10 cellular contexts compared by ENCODE assay signal in the genomic region with DNA sequence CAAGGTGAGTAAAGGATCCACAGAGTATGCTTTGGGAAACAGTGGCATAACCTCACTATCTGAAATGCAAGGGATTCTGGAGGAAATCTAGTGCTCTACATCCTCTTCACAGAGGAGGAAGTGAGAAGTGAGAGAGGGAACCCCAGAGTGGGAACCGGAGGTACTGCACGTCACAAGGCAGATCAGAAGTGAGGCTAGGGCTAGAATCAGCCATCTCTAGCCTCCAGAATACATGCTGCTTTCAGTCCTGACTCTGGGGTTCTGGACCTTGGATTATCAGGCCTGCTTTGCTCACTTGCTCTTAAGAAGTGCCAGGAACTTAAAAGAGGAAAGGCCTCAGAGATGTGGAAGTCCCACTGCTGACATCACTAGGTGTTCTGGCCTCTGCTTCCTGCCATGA. TPM values are rescaled to one million over a fixed set of nuclear protein-coding genes. Genes with fewer than 3 reads are reported as not detected.
DNase-seq lines count a peak whose midpoint lies in the region; ATAC-seq, FAIRE-seq and TF ChIP-seq lines count a peak whose summit lies in the region.
"Had no signal": no experiment of that assay in that cellular context is flagged by ENCODE, and none has a peak within 500 bp of the region (broad histone marks: within the 10 kb centered on the region; RNA-seq: fewer than 3 reads in every experiment).

No MANE protein-coding gene starts in this region.

- no peak for TF ChIP-seq POLR2A in H54 (IDR thresholded peaks at IDR 0.05; ENCODE audit: low read depth, low read length)

- FAIRE-seq in H54 (lab: Jason Lieb, UNC), result no peak

- no peaks in the 10 kb centered on the region for H3K36me3 Mint-ChIP-seq in naive B cell

- peaks cover 0 to 10% (median 0%) of the 10 kb centered on the region in 7 donors for H3K9me3 Mint-ChIP-seq in naive B cell

- peaks cover 14 to 19% (median 17%) of the 10 kb centered on the region in 3 donors for H3K27me3 Mint-ChIP-seq in naive B cell

- peaks cover 2 to 6% (median 6%) of the 10 kb centered on the region in 3 donors for H3K4me1 Mint-ChIP-seq in naive B cell

- H3K4me3 Mint-ChIP-seq in naive B cell, result no peak overlapping the region

- DNase-seq in NAMALWA (ENCODE audit: low spot score), result peak; percentile 2
- DNase-seq in naive B cell, result no peak
- DNase-seq in H54 (ENCODE audit: insufficient read length, low spot score), result no peak
- DNase-seq in NCI-H748 (lab: John Stamatoyannopoulos, UW; ENCODE audit: unreplicated experiment), result no peak
- DNase-seq in NCI-H2196 (lab: John Stamatoyannopoulos, UW; ENCODE audit: unreplicated experiment), result no peak
- DNase-seq in stimulated activated CD4-positive, alpha-beta T cell treated with anti-CD3 and anti-CD28 coated beads, Interleukin-2, amount 100 ng/mL, for 48 hours, result no peak
- DNase-seq: NCI-H69; stimulated activated CD4-positive, alpha-beta T cell treated with anti-CD3 and anti-CD28 coated beads, Interleukin-12 subunit alpha, Interleukin-12 subunit beta, amount 100 ng/mL, for 4 hours had no signal

- peak overlapping the region in 2 of 6 donors; percentile 44 to 61 for H3K27ac Mint-ChIP-seq in naive B cell

- ATAC-seq in GM18907 (IDR thresholded peaks at IDR 0.05; ENCODE audit: unreplicated experiment) (peak; percentile 90), HG02759 (IDR thresholded peaks at IDR 0.05; ENCODE audit: unreplicated experiment) (peak; percentile 80), naive B cell (ENCODE audit: low read depth in 2 of 2) (peak; percentile 69 to 72)

RNA-seq across cellular contexts. Expression of a gene that starts 25.7 kb away (rescaled TPM):
- not detected for polyA plus RNA-seq in naive B cell (ENCODE audit: low read depth in 6 of 6)

RNA-seq across cellular contexts. Expression of a gene that starts 55.6 kb away (rescaled TPM):
- polyA plus RNA-seq in naive B cell (ENCODE audit: low read depth in 6 of 6), result 1 to 10 TPM in 1 of 6 donors, not detected in 5; 2.1 TPM
